In the genomic region with DNA sequence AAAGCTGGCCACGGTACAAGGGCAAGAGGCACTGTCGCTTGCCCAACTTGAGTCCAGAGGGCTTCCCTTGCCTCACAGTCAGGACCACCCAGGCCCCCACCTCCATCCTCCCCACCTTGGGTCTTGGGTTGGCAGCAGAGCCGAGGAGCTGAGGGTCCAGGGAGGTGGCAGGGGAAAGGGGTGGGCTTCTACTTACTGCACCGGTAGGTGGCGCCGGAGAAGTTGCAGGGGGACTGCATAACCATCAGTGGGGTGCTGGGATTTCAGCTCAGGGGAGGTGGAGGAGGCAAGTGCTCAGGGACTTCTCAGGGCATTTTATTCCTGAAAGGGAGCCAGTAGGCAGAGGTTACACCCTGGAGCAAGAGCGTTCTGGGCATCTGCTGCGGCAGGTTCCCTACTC, we compare ENCODE assay signal across 8 cellular contexts. TPM values are rescaled to one million over a fixed set of nuclear protein-coding genes. Genes with fewer than 3 reads are reported as not detected.
DNase-seq lines count a peak whose midpoint lies in the region; ATAC-seq and TF ChIP-seq lines count a peak whose summit lies in the region.

No MANE protein-coding gene starts in this region.

- peaks cover 0 to 9% (median 0%) of the 10 kb centered on the region in 3 donors for H3K36me3 ChIP-seq in esophagus squamous epithelium

- TF ChIP-seq POLR2A in esophagus squamous epithelium (IDR thresholded peaks at IDR 0.05), result no peak

- 50% methylated on average over 2 to 6 of the region's 8 CpGs for WGBS in esophagus squamous epithelium, 2 donors

- peaks cover 0 to 21% (median 0%) of the 10 kb centered on the region in 3 donors for H3K4me1 ChIP-seq in esophagus squamous epithelium

- no peak overlapping the region for H3K4me3 ChIP-seq in esophagus squamous epithelium

- peak; percentile 72 for DNase-seq in activated effector memory CD4-positive, alpha-beta T cell treated with anti-CD3 and anti-CD28 coated beads, Interleukin-2, amount 50 U/mL, for 16 hours
- no peak for DNase-seq in activated effector memory CD4-positive, alpha-beta T cell treated with Interleukin-2 at 50 U/mL for 16 hours
- peak; percentile 53 for DNase-seq in activated CD4-positive, alpha-beta T cell treated with anti-CD3 and anti-CD28 coated beads for 48 hours
- no peak for DNase-seq in esophagus squamous epithelium (lab: John Stamatoyannopoulos, UW)
- DNase-seq in pons (ENCODE audit: low spot score), result peak; percentile 42
- no peak for DNase-seq in middle frontal gyrus (ENCODE audit: extremely low spot score, low spot score)

- no peak overlapping the region for H3K27ac ChIP-seq in esophagus squamous epithelium

- peak in 4 of 6 experiments; percentile 15 to 33 (median 24) for TF ChIP-seq CTCF in esophagus squamous epithelium (IDR thresholded peaks at IDR 0.05)

- ATAC-seq in HG03378 (IDR thresholded peaks at IDR 0.05; ENCODE audit: unreplicated experiment) (no peak), HG03280 (IDR thresholded peaks at IDR 0.05; ENCODE audit: unreplicated experiment) (no peak)

- intact Hi-C loops in esophagus squamous epithelium (cut with DNase I), result no loop called here

- no peaks in the 10 kb centered on the region for H3K9me3 ChIP-seq in esophagus squamous epithelium

- no peaks in the 10 kb centered on the region for H3K27me3 ChIP-seq in esophagus squamous epithelium

RNA-seq across cellular contexts. Expression of a gene that starts 44.0 kb away (rescaled TPM):
- 10 to 100 TPM in 1 of 4 donors, 1 to 10 TPM in 3; 5.4 to 17.7 (median 8.0) TPM for total RNA-seq in esophagus squamous epithelium

RNA-seq across cellular contexts. Expression of a gene that starts 56.8 kb away (rescaled TPM):
- 1 to 10 TPM in 1 of 4 donors, under 1 TPM in 3; 0.27 to 1.5 (median 0.61) TPM for total RNA-seq in esophagus squamous epithelium

Comparison
In these comparisons a context has a peak if more than half of its experiments do, and no peak if none do; other contexts are left out.
1. DNase-seq: peak in activated effector memory CD4-positive, alpha-beta T cell treated with anti-CD3 and anti-CD28 coated beads, Interleukin-2, amount 50 U/mL, for 16 hours (single experiment), activated CD4-positive, alpha-beta T cell treated with anti-CD3 and anti-CD28 coated beads for 48 hours (single experiment) and pons (single experiment); none in activated effector memory CD4-positive, alpha-beta T cell treated with Interleukin-2 at 50 U/mL for 16 hours (single experiment), esophagus squamous epithelium (single experiment) and middle frontal gyrus (single experiment).